In genomic region chr5:176877793-176878331, GRCh38 we compare ENCODE assay signal across 1 cellular context.
TF ChIP-seq lines count a peak whose summit lies in the region.

No MANE protein-coding gene starts in this region.

TF ChIP-seq in H1, 55 proteins besides CTCF, POLR2A, EP300 and RAD21:
- TF ChIP-seq SAP30 (IDR thresholded peaks at IDR 0.05; ENCODE audit: insufficient read depth, insufficient replicate concordance, low read length) (no peak), ATF3 (IDR thresholded peaks at IDR 0.05; ENCODE audit: insufficient read depth, low read depth, low read length) (no peak), USF2 (IDR thresholded peaks at IDR 0.05; ENCODE audit: low read length) (no peak), SIRT6 (IDR thresholded peaks at IDR 0.05; ENCODE audit: low read length) (no peak), BCL11A (IDR thresholded peaks at IDR 0.05; ENCODE audit: low read depth in 2 of 2, low read length in 2 of 2) (no peak), CTBP2 (IDR thresholded peaks at IDR 0.05; ENCODE audit: borderline replicate concordance, insufficient read depth, insufficient read length, low read length) (no peak), HDAC6 (IDR thresholded peaks at IDR 0.05; ENCODE audit: low read depth, low read length) (no peak), NANOG (IDR thresholded peaks at IDR 0.05; ENCODE audit: insufficient read depth, low read depth, low read length, poor library complexity, severe bottlenecking) (no peak), NRF1 (IDR thresholded peaks at IDR 0.05; ENCODE audit: low read depth, low read length) (no peak), SP1 (IDR thresholded peaks at IDR 0.05; ENCODE audit: low read depth, low read length) (no peak), YY1 (IDR thresholded peaks at IDR 0.05; ENCODE audit: low read depth, low read length) (no peak), POLR2AphosphoS5 (IDR thresholded peaks at IDR 0.05; ENCODE audit: low read depth, low read length) (no peak)
